ENCODE assay signal across 1 cellular context in genomic region chr2:19801367-19802087, GRCh38.
A peak's percentile ranks its signal among the peaks of the same experiment; 100 is the strongest.
TF ChIP-seq lines count a peak whose summit lies in the region.

No MANE protein-coding gene starts in this region.

TF ChIP-seq in K562, 482 proteins besides CTCF, POLR2A, EP300 and RAD21 (continued from another document):
- TF ChIP-seq ATF3 (IDR thresholded peaks at IDR 0.05) (0 out of 2 replicates have a peak, but pooled peaks have one; percentile 41), ATF3 (CRISPR knock-in tag; conservative IDR thresholded peaks at IDR 0.05) (no peak), ZNF184 (CRISPR knock-in tag; IDR thresholded peaks at IDR 0.05) (no peak), BHLHE40 (IDR thresholded peaks at IDR 0.05; ENCODE audit: low read length) (peak; percentile 49), FOSL1 (tag; conservative IDR thresholded peaks at IDR 0.05) (peak; percentile 29; the same call in 1 of the 2 replicates)
